ENCODE assay signal across 33 cellular contexts in the genomic region with DNA sequence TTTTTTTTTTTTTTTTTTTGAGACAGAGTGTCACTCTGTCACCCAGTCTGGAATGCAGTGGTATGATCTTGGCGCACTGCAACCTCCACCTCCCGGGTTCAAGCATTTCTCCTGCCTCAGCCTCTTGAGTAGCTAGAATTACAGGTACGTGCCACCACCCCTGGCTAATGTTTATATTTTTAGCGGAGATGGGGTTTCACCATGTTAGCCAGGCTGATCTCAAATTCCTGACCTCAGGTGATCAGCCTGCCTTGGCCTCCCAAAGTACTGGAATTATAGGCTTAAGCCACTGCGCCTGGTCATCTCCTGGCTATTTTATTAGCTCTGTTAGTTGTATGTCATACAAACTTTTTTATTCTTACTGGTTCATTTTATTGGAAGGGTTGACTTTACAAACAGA.
"Had no signal": no experiment of that assay in that cellular context is flagged by ENCODE, and none has a peak within 500 bp of the region (broad histone marks: within the 10 kb centered on the region; RNA-seq: fewer than 3 reads in every experiment).

No MANE protein-coding gene starts in this region.

- H3K4me3 ChIP-seq: adrenal gland, ascending aorta, body of pancreas, breast epithelium, cardiac muscle cell had no signal

- H3K27ac ChIP-seq: adrenal gland, ascending aorta, body of pancreas, brain microvascular endothelial cell, breast epithelium, cardiac muscle cell had no signal

- DNase-seq: activated effector memory CD4-positive, alpha-beta T cell treated with anti-CD3 and anti-CD28 coated beads, Interleukin-2, amount 50 U/mL, for 16 hours; activated effector memory CD4-positive, alpha-beta T cell treated with Interleukin-2 at 50 U/mL for 16 hours; activated gamma-delta T cell; activated gamma-delta T cell treated with Interleukin-2 at 50 U/mL for 16 hours; activated naive CD4-positive, alpha-beta T cell; activated naive CD4-positive, alpha-beta T cell treated with anti-CD3 and anti-CD28 coated beads for 36 hours; activated naive CD4-positive, alpha-beta T cell treated with anti-CD3 and anti-CD28 coated beads, Interleukin-2, amount 10 ng/mL, durations not matched to agents 7 days and 5 days; activated naive CD4-positive, alpha-beta T cell treated with anti-CD3 and anti-CD28 coated beads, Interleukin-2, amount 50 U/mL, for 16 hours; activated naive CD4-positive, alpha-beta T cell treated with Interleukin-2 at 50 U/mL for 16 hours; activated naive CD8-positive, alpha-beta T cell treated with anti-CD3 and anti-CD28 coated beads for 36 hours; activated naive CD8-positive, alpha-beta T cell treated with anti-CD3 and anti-CD28 coated beads, Interleukin-2, amount 10 ng/mL, durations not matched to agents 7 days and 5 days; activated naive CD8-positive, alpha-beta T cell treated with anti-CD3 and anti-CD28 coated beads, Interleukin-2, amount 50 U/mL, for 24 hours; activated T-cell treated with anti-CD3 and anti-CD28 coated beads for 4 hours; activated T-cell treated with anti-CD3 and anti-CD28 coated beads, Interleukin-2, amount 50 U/mL, for 1 hour; activated T-cell treated with anti-CD3 and anti-CD28 coated beads, Interleukin-2, amount 50 U/mL, for 24 hours; activated T-cell treated with anti-CD3 and anti-CD28 coated beads, Interleukin-2, amount 50 U/mL, for 4 hours; activated T-cell treated with anti-CD3 and anti-CD28 coated beads, Interleukin-2, amount 50 U/mL, for 48 hours; activated T-cell treated with anti-CD3 and anti-CD28 coated beads, Interleukin-2, amount 50 U/mL, for 72 hours; adrenal gland; amniotic stem cell; amygdala; anterior cingulate cortex; aorta; body of pancreas; brain microvascular endothelial cell; caudate nucleus; central memory CD4-positive, alpha-beta T cell; cerebellar nuclear complex had no signal

- H3K9me3 ChIP-seq: adrenal gland, ascending aorta, body of pancreas, breast epithelium had no signal

- H3K4me1 ChIP-seq: adrenal gland, ascending aorta, breast epithelium had no signal

- H3K27me3 ChIP-seq: adrenal gland, ascending aorta, body of pancreas, brain microvascular endothelial cell, breast epithelium, cardiac muscle cell had no signal

- H3K36me3 ChIP-seq: adrenal gland, ascending aorta, brain microvascular endothelial cell, breast epithelium had no signal

- ATAC-seq: activated naive CD4-positive, alpha-beta T cell treated with anti-CD3 and anti-CD28 coated beads, Interleukin-2, amount 50 U/mL, for 72 hours; activated naive CD8-positive, alpha-beta T cell treated with anti-CD3 and anti-CD28 coated beads, Interleukin-2, amount 50 U/mL, for 24 hours; activated T-cell treated with anti-CD3 and anti-CD28 coated beads, Interleukin-2, amount 50 U/mL, for 4 hours; activated T-cell treated with anti-CD3 and anti-CD28 coated beads, Interleukin-2, amount 50 U/mL, for 72 hours; activated T-helper 17 cell treated with anti-CD3 and anti-CD28 coated beads, Interleukin-2, amount 50 U/mL, for 72 hours; body of pancreas had no signal
